ENCODE assay signal across 34 cellular contexts in the genomic region with DNA sequence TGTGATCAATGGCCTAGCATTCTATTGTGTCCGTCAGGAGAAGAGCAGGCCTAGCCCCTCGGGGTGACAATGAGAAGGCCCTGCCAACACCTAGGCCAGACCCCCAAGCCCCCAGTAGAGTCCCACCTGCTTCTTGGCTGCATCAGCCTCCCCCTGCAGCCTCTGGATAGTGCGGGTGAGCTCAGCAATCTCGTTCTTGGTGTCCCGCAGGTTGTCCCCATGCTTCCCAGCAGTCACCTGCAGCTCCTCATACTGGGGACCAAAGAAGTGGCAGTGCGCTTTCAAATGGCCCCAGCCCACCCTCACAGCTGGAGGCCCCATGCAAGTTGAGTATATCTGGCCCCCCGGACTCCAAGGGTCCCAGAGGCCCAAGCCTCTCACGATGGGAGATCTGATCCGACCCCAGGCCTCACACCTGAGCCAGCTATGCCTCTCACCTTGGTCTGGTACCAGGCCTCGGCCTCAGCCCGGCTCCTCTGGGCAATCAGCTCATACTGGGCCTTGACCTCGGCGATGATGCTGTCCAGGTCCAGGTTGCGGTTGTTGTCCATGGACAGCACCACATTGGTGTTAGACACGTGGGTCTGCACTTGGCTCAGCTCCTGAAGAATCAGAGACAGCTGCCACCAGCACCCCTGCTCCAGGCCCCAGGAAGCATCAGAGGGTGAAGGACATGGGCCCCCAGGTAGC. TPM values are rescaled to one million over a fixed set of nuclear protein-coding genes. Genes with fewer than 3 reads are reported as not detected.
"Had no signal": no experiment of that assay in that cellular context is flagged by ENCODE, and none has a peak within 500 bp of the region (broad histone marks: within the 10 kb centered on the region; RNA-seq: fewer than 3 reads in every experiment).

No MANE protein-coding gene starts in this region.

- H3K27me3 ChIP-seq: colonic mucosa had no signal

- ATAC-seq: effector memory CD8-positive, alpha-beta T cell; esophagus mucosa; gastrocnemius medialis; heart right ventricle; left cardiac atrium; left lung; left ventricle myocardium superior had no signal

- H3K4me3 Mint-ChIP-seq: dendritic cell treated with granulocyte-macrophage colony-stimulating factor and Interleukin-4, amounts not matched to agents 40 ng/mL and 50 ng/mL, for 4 days; effector memory CD8-positive, alpha-beta T cell; endodermal cell; memory B cell had no signal

- H3K4me1 ChIP-seq: colonic mucosa, gastrocnemius medialis, heart right ventricle, left lung had no signal

- DNase-seq: colonic mucosa; cortex of kidney; effector CD8-positive, alpha-beta T cell; effector memory CD8-positive, alpha-beta T cell; endodermal cell; erythroblast; esophagus squamous epithelium; foreskin fibroblast; foreskin melanocyte; gastrocnemius medialis; glutamatergic neuron; head of caudate nucleus; heart right ventricle; hippocampal formation; left cardiac atrium; left lung; left ventricle myocardium superior; mammary epithelial cell; mesendoderm; midbrain had no signal

- H3K36me3 ChIP-seq: colonic mucosa, esophagus squamous epithelium, gastrocnemius medialis, heart right ventricle, left lung had no signal

- H3K36me3 Mint-ChIP-seq: memory B cell had no signal

- FAIRE-seq: endometrium, islet of Langerhans, keratinocyte had no signal

- H3K9me3 Mint-ChIP-seq: dendritic cell treated with granulocyte-macrophage colony-stimulating factor and Interleukin-4, amounts not matched to agents 40 ng/mL and 50 ng/mL, for 4 days; effector memory CD8-positive, alpha-beta T cell; endodermal cell; memory B cell had no signal

- H3K27ac ChIP-seq: colonic mucosa, epithelial cell of prostate, esophagus squamous epithelium, gastrocnemius medialis, heart right ventricle, left lung had no signal

- H3K9me3 ChIP-seq: colonic mucosa, esophagus squamous epithelium, gastrocnemius medialis, heart right ventricle, left lung had no signal

- H3K27ac Mint-ChIP-seq: dendritic cell treated with granulocyte-macrophage colony-stimulating factor and Interleukin-4, amounts not matched to agents 40 ng/mL and 50 ng/mL, for 4 days; effector memory CD8-positive, alpha-beta T cell; endodermal cell; memory B cell had no signal

- H3K4me1 Mint-ChIP-seq: memory B cell had no signal

- H3K4me3 ChIP-seq: colonic mucosa, esophagus squamous epithelium, gastrocnemius medialis, heart right ventricle, left lung, lung had no signal

RNA-seq across cellular contexts. Expression of gene KRT4, which starts 10.0 kb away (rescaled TPM):
- total RNA-seq: colonic mucosa, dermis microvascular lymphatic vessel endothelial cell, endodermal cell, gastrocnemius medialis, glomerular endothelial cell, heart right ventricle, kidney epithelial cell, left cardiac atrium, left ventricle myocardium superior, mammary epithelial cell, mononuclear cell, mucosa of gallbladder had no signal
- polyA plus RNA-seq: mammary epithelial cell had no signal

RNA-seq across cellular contexts. Expression of gene KRT79, which starts 10.2 kb away (rescaled TPM):
- total RNA-seq: colonic mucosa, dermis microvascular lymphatic vessel endothelial cell, endodermal cell, gastrocnemius medialis, heart right ventricle, kidney epithelial cell, left ventricle myocardium superior, mammary epithelial cell, mononuclear cell, mucosa of gallbladder had no signal
- polyA plus RNA-seq: mammary epithelial cell had no signal

RNA-seq across cellular contexts. Expression of gene KRT78, which starts 24.9 kb away (rescaled TPM):
- total RNA-seq: colonic mucosa, dermis microvascular lymphatic vessel endothelial cell, endodermal cell, gastrocnemius medialis, glomerular endothelial cell, heart right ventricle, kidney epithelial cell, left cardiac atrium, left lung, left ventricle myocardium superior, lung, mammary epithelial cell, mononuclear cell, mucosa of gallbladder had no signal
- polyA plus RNA-seq: mammary epithelial cell had no signal

RNA-seq across cellular contexts. Expression of gene KRT3, which starts 28.0 kb away (rescaled TPM):
- total RNA-seq: colonic mucosa, dermis microvascular lymphatic vessel endothelial cell, endodermal cell, gastrocnemius medialis, heart right ventricle, kidney epithelial cell, left cardiac atrium, left lung, left ventricle myocardium superior, lower leg skin, lung, mammary epithelial cell, mononuclear cell, mucosa of gallbladder had no signal
- polyA plus RNA-seq: heart right ventricle, lung had no signal

RNA-seq across cellular contexts. Expression of gene KRT76, which starts 46.8 kb away (rescaled TPM):
- total RNA-seq: colonic mucosa, dermis microvascular lymphatic vessel endothelial cell, endodermal cell, esophagus squamous epithelium, gastrocnemius medialis, glomerular endothelial cell, heart right ventricle, kidney epithelial cell, left cardiac atrium, left lung, left ventricle myocardium superior, lower leg skin, lung, mammary epithelial cell, mononuclear cell, mucosa of gallbladder had no signal
- polyA plus RNA-seq: heart right ventricle, keratinocyte, lung, mammary epithelial cell had no signal
